16 cellular contexts compared by ENCODE assay signal in the genomic region with DNA sequence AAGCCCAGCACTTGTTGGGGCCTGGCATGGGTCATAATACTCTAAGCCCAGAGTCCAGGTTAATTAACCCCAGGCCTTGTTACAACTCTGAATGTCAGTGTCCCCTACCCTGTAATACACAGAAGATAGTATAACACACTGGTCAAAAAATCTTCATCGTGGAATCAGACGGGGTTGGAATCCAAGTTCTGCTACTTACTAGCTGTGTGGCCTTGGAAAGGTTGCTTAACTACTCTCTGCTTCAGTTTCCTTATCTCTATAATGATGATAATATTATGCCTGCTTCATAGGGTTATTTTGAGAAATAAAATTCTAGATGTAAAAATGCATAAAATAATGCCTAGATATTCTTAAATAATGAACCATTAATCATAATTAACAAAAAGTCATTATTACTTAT.
DNase-seq lines count a peak whose midpoint lies in the region; ATAC-seq, FAIRE-seq and TF ChIP-seq lines count a peak whose summit lies in the region.
"Had no signal": no experiment of that assay in that cellular context is flagged by ENCODE, and none has a peak within 500 bp of the region (broad histone marks: within the 10 kb centered on the region; RNA-seq: fewer than 3 reads in every experiment).

No MANE protein-coding gene starts in this region.

- no peak for TF ChIP-seq RAD21 in K562 (CRISPR knock-in tag; conservative IDR thresholded peaks at IDR 0.05 in 1 of 2, IDR thresholded peaks at IDR 0.05 in 1 of 2)

- no peak overlapping the region for H3K4ac ChIP-seq in neuronal stem cell (ENCODE audit: low read length)

- no peaks in the 10 kb centered on the region for H4K20me1 ChIP-seq in K562 (replicated peaks; ENCODE audit: control insufficient read depth, insufficient read depth, low read length)

- no peak overlapping the region for H2BK120ac ChIP-seq in neuronal stem cell (ENCODE audit: low read depth, low read length)

- TF ChIP-seq POLR2A in K562 (conservative IDR thresholded peaks at IDR 0.05) (no peak), esophagus squamous epithelium (IDR thresholded peaks at IDR 0.05) (no peak), sigmoid colon (IDR thresholded peaks at IDR 0.05) (no peak), vagina (IDR thresholded peaks at IDR 0.05) (no peak)

- no peak for ATAC-seq in K562
- no peak for ATAC-seq in HG02623 (IDR thresholded peaks at IDR 0.05; ENCODE audit: unreplicated experiment)

- H3K27ac Mint-ChIP-seq in activated CD4-positive, alpha-beta T cell treated with anti-CD3 and anti-CD28 coated beads, Interleukin-2, amount 10 ng/mL, durations not matched to agents 7 days and 5 days = no peak overlapping the region

- no TSS peak for BruUV-seq in K562 (replicated peaks; lab: Mats Ljungman, UMichigan)

- intact Hi-C loops in K562 (cut with micrococcal nuclease) = no loop called here
- intact Hi-C loops in esophagus squamous epithelium (cut with DNase I) = no loop called here
- intact Hi-C loops in sigmoid colon (cut with DNase I) = no loop called here
- intact Hi-C loops in vagina (cut with DNase I) = no loop called here

- H3K9ac ChIP-seq in K562 (ENCODE audit: insufficient read depth in 1 of 2, low read depth in 2 of 2, low read length in 2 of 2) (no peak overlapping the region), neuronal stem cell (ENCODE audit: low read depth, low read length, poor library complexity) (no peak overlapping the region)

- no peak overlapping the region for H4K8ac ChIP-seq in neuronal stem cell (ENCODE audit: low read depth, low read length)

- no peak overlapping the region for H3K18ac ChIP-seq in neuronal stem cell (ENCODE audit: low read length)

- no peak overlapping the region for H4K91ac ChIP-seq in neuronal stem cell (ENCODE audit: low read depth, low read length, poor library complexity)

- peaks cover 10% of the 10 kb centered on the region for H3K27me3 Mint-ChIP-seq in activated CD4-positive, alpha-beta T cell treated with anti-CD3 and anti-CD28 coated beads, Interleukin-2, amount 10 ng/mL, durations not matched to agents 7 days and 5 days

- H3K4me3 Mint-ChIP-seq in activated CD4-positive, alpha-beta T cell treated with anti-CD3 and anti-CD28 coated beads, Interleukin-2, amount 10 ng/mL, durations not matched to agents 7 days and 5 days = no peak overlapping the region

- POLR2A ChIA-PET in K562 (lab: Yijun Ruan, JAX) = interaction anchor here (0.7 kb wide), 1 partner anchor 11 kb away, joined by 3 read pairs; no protein-coding TSS in a partner anchor
- POLR2A ChIA-PET in activated CD4-positive, alpha-beta T cell treated with anti-CD3 and anti-CD28 coated beads, Interleukin-2, amount 10 ng/mL, durations not matched to agents 7 days and 5 days (lab: Charles Lee) = no interaction called here

- peaks cover 2% of the 10 kb centered on the region for H3K4me1 Mint-ChIP-seq in activated CD4-positive, alpha-beta T cell treated with anti-CD3 and anti-CD28 coated beads, Interleukin-2, amount 10 ng/mL, durations not matched to agents 7 days and 5 days

- H3K27me3 ChIP-seq in K562 (ENCODE audit: control insufficient read depth in 2 of 2, insufficient read depth in 2 of 2, low read length in 2 of 2) = peaks cover 0 to 5% of the 10 kb centered on the region in 2 experiments; a peak in 2 of 5 replicates
- H3K27me3 ChIP-seq in esophagus squamous epithelium = no peaks in the 10 kb centered on the region
- no peaks in the 10 kb centered on the region for H3K27me3 ChIP-seq in sigmoid colon
- H3K27me3 ChIP-seq in vagina = no peaks in the 10 kb centered on the region
- peaks cover 0 to 16% (median 2%) of the 10 kb centered on the region in 3 experiments for H3K27me3 ChIP-seq in neuronal stem cell (ENCODE audit: control insufficient read depth in 3 of 3, insufficient read depth in 3 of 3, low read depth in 1 of 3, low read length in 3 of 3)

- H3K9me3 ChIP-seq in K562 (replicated peaks; ENCODE audit: control insufficient read depth, insufficient read depth, low read depth, low read length) (no peaks in the 10 kb centered on the region), esophagus squamous epithelium (no peaks in the 10 kb centered on the region), sigmoid colon (no peaks in the 10 kb centered on the region), vagina (no peaks in the 10 kb centered on the region), neuronal stem cell (replicated peaks in 1 of 2; ENCODE audit: control insufficient read depth in 2 of 2, insufficient read depth in 1 of 2, low read depth in 1 of 2, low read length in 2 of 2) (no peaks in the 10 kb centered on the region)
- H3K9me3 ChIP-seq: Caco-2 had no signal

- no peak overlapping the region for H2BK12ac ChIP-seq in neuronal stem cell (ENCODE audit: low read length)

- H3K23ac ChIP-seq in neuronal stem cell (ENCODE audit: low read depth, low read length, poor library complexity) = no peak overlapping the region

- in situ Hi-C loops in K562 (cut with MboI) = no loop called here

- TF ChIP-seq CTCF in K562 (IDR thresholded peaks at IDR 0.05 in 2 of 3, conservative IDR thresholded peaks at IDR 0.05 in 1 of 3; ENCODE audit: insufficient read depth in 2 of 3, low read depth in 1 of 3, low read length in 3 of 3) (no peak), esophagus squamous epithelium (IDR thresholded peaks at IDR 0.05) (no peak), sigmoid colon (IDR thresholded peaks at IDR 0.05) (no peak), vagina (IDR thresholded peaks at IDR 0.05) (no peak)

- no peaks in the 10 kb centered on the region for H3K36me3 ChIP-seq in K562 (ENCODE audit: control insufficient read depth, insufficient read depth, low read length)
- H3K36me3 ChIP-seq in esophagus squamous epithelium = no peaks in the 10 kb centered on the region
- no peaks in the 10 kb centered on the region for H3K36me3 ChIP-seq in sigmoid colon
- H3K36me3 ChIP-seq in vagina = no peaks in the 10 kb centered on the region
- no peaks in the 10 kb centered on the region for H3K36me3 ChIP-seq in neuronal stem cell (replicated peaks in 1 of 2; ENCODE audit: control insufficient read depth in 2 of 2, insufficient read depth in 2 of 2, low read length in 2 of 2)

- no peaks in the 10 kb centered on the region for H3K79me1 ChIP-seq in neuronal stem cell (ENCODE audit: low read depth, low read length)

- no peak overlapping the region for H2BK5ac ChIP-seq in neuronal stem cell (ENCODE audit: low read length)

- FAIRE-seq in K562 (lab: Jason Lieb, UNC) = no peak
- FAIRE-seq: GM12892 had no signal

- no peak overlapping the region for H2AK5ac ChIP-seq in neuronal stem cell (ENCODE audit: low read depth, low read length)

- DNase-seq in K562 (ENCODE audit: extremely low read depth in 1 of 4, low spot score in 3 of 4) (no peak), esophagus squamous epithelium (lab: John Stamatoyannopoulos, UW) (no peak), sigmoid colon (no peak), vagina (ENCODE audit: extremely low spot score in 2 of 2) (no peak), neuronal stem cell (ENCODE audit: low spot score) (no peak)
- DNase-seq in activated CD4-positive, alpha-beta T cell treated with anti-CD3 and anti-CD28 coated beads, Interleukin-2, amount 10 ng/mL, durations not matched to agents 7 days and 5 days = no peak
- DNase-seq: ACHN, Caco-2, DMS153, H7, Karpas-422, NCI-H1417, NCI-H187 treated with DMSO at 0.1 percent for 48 hours, SHP77 treated with DMSO at 0.1 percent for 48 hours had no signal

- TF ChIP-seq EP300 in K562 (IDR thresholded peaks at IDR 0.05; ENCODE audit: low read length) (no peak), sigmoid colon (IDR thresholded peaks at IDR 0.05) (no peak)

- no peaks in the 10 kb centered on the region for H3K9me3 Mint-ChIP-seq in activated CD4-positive, alpha-beta T cell treated with anti-CD3 and anti-CD28 coated beads, Interleukin-2, amount 10 ng/mL, durations not matched to agents 7 days and 5 days

- H3K4me1 ChIP-seq in K562 (replicated peaks in 1 of 2; ENCODE audit: control insufficient read depth in 2 of 2, insufficient read depth in 2 of 2, low read length in 2 of 2) (peaks cover 0 to 21% of the 10 kb centered on the region in 2 experiments; a peak in 4 of 5 replicates), esophagus squamous epithelium (peaks cover 11 to 46% (median 22%) of the 10 kb centered on the region in 3 donors), sigmoid colon (peaks cover 0 to 28% (median 22%) of the 10 kb centered on the region in 4 donors), vagina (peaks cover 28% of the 10 kb centered on the region), neuronal stem cell (ENCODE audit: control insufficient read depth in 2 of 2, insufficient read depth in 1 of 2, low read depth in 1 of 2, low read length in 2 of 2) (peaks cover 0 to 6% of the 10 kb centered on the region in 2 donors)
- H3K4me1 ChIP-seq: Caco-2 had no signal

- WGBS in K562 (ENCODE audit: insufficient coverage, low coverage, missing lambda C conversion rate) = 16% methylated on average over 2 of the region's 2 CpGs
- WGBS in esophagus squamous epithelium, 2 donors = 70 to 79% methylated on average over 2 of the region's 2 CpGs
- 80 to 87% methylated on average over 2 of the region's 2 CpGs for WGBS in sigmoid colon, 2 donors
- no CpG with 5 or more reads among the region's 2 CpGs for WGBS in neuronal stem cell (ENCODE audit: extremely low coverage in 2 of 2, insufficient read length in 2 of 2, insufficient replicate concordance in 1 of 2), 2 donors

- H2BK15ac ChIP-seq in neuronal stem cell (ENCODE audit: low read length) = no peak overlapping the region

- no peak overlapping the region for H3K14ac ChIP-seq in neuronal stem cell (ENCODE audit: low read length)

- CTCF ChIA-PET in K562 (lab: Yijun Ruan, JAX; ENCODE audit: low intra/inter-chr PET ratio) = no interaction called here
- CTCF ChIA-PET in activated CD4-positive, alpha-beta T cell treated with anti-CD3 and anti-CD28 coated beads, Interleukin-2, amount 10 ng/mL, durations not matched to agents 7 days and 5 days (lab: Charles Lee) = no interaction called here

- no peak overlapping the region for H3K27ac ChIP-seq in K562 (ENCODE audit: extremely low read depth, low read depth, low read length)
- peak overlapping the region; percentile 39 to 79 (median 64) for H3K27ac ChIP-seq in esophagus squamous epithelium
- H3K27ac ChIP-seq in sigmoid colon = peak overlapping the region; percentile 15 to 81 (median 62)
- H3K27ac ChIP-seq in vagina = peak overlapping the region; percentile 48
- no peak overlapping the region for H3K27ac ChIP-seq in neuronal stem cell (replicated peaks; ENCODE audit: low read length)

- H3K4me2 ChIP-seq in K562 (ENCODE audit: insufficient read depth, low read length) (no peak overlapping the region), neuronal stem cell (ENCODE audit: insufficient read depth, low read length, poor library complexity, severe bottlenecking) (no peak overlapping the region)

- no peaks in the 10 kb centered on the region for H3K9me1 ChIP-seq in K562 (ENCODE audit: control insufficient read depth, insufficient read depth, low read length)

- no peaks in the 10 kb centered on the region for H3K36me3 Mint-ChIP-seq in activated CD4-positive, alpha-beta T cell treated with anti-CD3 and anti-CD28 coated beads, Interleukin-2, amount 10 ng/mL, durations not matched to agents 7 days and 5 days (ENCODE audit: low read depth)

- H3K79me2 ChIP-seq in K562 (ENCODE audit: control insufficient read depth, insufficient read depth, low read length) = no peaks in the 10 kb centered on the region

- no peak overlapping the region for H2AFZ ChIP-seq in K562 (ENCODE audit: low read depth, low read length)
- no peak overlapping the region for H2AFZ ChIP-seq in neuronal stem cell (ENCODE audit: low read length)

- H3K4me3 ChIP-seq in K562 (no peak overlapping the region), esophagus squamous epithelium (no peak overlapping the region), sigmoid colon (no peak overlapping the region), vagina (no peak overlapping the region), neuronal stem cell (ENCODE audit: low read length in 2 of 2) (no peak overlapping the region)

Comparison
In these comparisons a context has a peak if more than half of its experiments do, and no peak if none do; other contexts are left out.
1. H3K27ac ChIP-seq: peak in esophagus squamous epithelium (4 of 4), sigmoid colon (4 of 4) and vagina (single experiment); none in K562 (single experiment) and neuronal stem cell (single experiment).